ENCODE assay signal across 13 cellular contexts in the genomic region with DNA sequence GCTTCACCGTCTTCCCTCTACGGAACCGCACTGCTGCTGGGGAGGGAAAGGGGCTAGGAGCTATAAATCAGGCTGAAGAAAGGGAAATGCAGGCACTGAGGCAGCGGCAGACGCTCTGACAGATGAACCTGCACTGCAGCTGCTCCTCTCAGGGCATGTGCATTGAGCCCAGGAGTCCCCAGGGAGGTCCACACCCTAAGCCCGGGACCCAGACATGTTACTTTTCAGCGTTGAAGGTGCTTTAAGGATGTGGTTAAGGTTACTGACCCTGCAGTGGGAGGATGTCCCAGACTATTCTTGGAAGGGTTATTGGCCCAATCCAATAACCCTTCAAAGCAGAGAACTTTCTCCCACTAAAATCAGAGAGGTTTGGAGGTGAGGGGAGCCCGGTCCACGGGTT.
DNase-seq lines count a peak whose midpoint lies in the region; ATAC-seq lines count a peak whose summit lies in the region.
"Had no signal": no experiment of that assay in that cellular context is flagged by ENCODE, and none has a peak within 500 bp of the region (broad histone marks: within the 10 kb centered on the region; RNA-seq: fewer than 3 reads in every experiment).

No MANE protein-coding gene starts in this region.

- H3K4me3 Mint-ChIP-seq in activated naive CD8-positive, alpha-beta T cell treated with anti-CD3 and anti-CD28 coated beads for 36 hours, result no peak overlapping the region
- H3K4me3 Mint-ChIP-seq: activated naive CD8-positive, alpha-beta T cell treated with anti-CD3 and anti-CD28 coated beads, Interleukin-2, amount 50 U/mL, for 24 hours had no signal

- H3K9me3 Mint-ChIP-seq in activated naive CD8-positive, alpha-beta T cell treated with anti-CD3 and anti-CD28 coated beads for 36 hours, result no peaks in the 10 kb centered on the region
- H3K9me3 Mint-ChIP-seq: activated naive CD8-positive, alpha-beta T cell treated with anti-CD3 and anti-CD28 coated beads, Interleukin-2, amount 50 U/mL, for 24 hours had no signal

- no peaks in the 10 kb centered on the region for H3K4me1 Mint-ChIP-seq in activated naive CD8-positive, alpha-beta T cell treated with anti-CD3 and anti-CD28 coated beads for 36 hours

- no peaks in the 10 kb centered on the region for H3K36me3 Mint-ChIP-seq in activated naive CD8-positive, alpha-beta T cell treated with anti-CD3 and anti-CD28 coated beads for 36 hours

- peaks cover 24% of the 10 kb centered on the region for H3K27me3 Mint-ChIP-seq in activated naive CD8-positive, alpha-beta T cell treated with anti-CD3 and anti-CD28 coated beads for 36 hours

- no peak for DNase-seq in activated naive CD8-positive, alpha-beta T cell treated with anti-CD3 and anti-CD28 coated beads for 36 hours
- no peak for DNase-seq in activated CD4-positive, alpha-beta T cell treated with anti-CD3 and anti-CD28 coated beads, Interleukin-2, amount 50 U/mL, for 1 hour
- DNase-seq in activated CD4-positive, alpha-beta T cell treated with anti-CD3 and anti-CD28 coated beads for 1 hour, result no peak
- no peak for DNase-seq in HPDE6-E6E7 (ENCODE audit: extremely low spot score)
- DNase-seq: activated CD4-positive, alpha-beta T cell treated with anti-CD3 and anti-CD28 coated beads for 4 hours; activated naive CD8-positive, alpha-beta T cell treated with anti-CD3 and anti-CD28 coated beads, Interleukin-2, amount 50 U/mL, for 24 hours; midbrain; NCI-H226; SIG-M5 had no signal

- ATAC-seq in GM18502 (IDR thresholded peaks at IDR 0.05; ENCODE audit: poor library complexity, unreplicated experiment) (peak; percentile 78), GM21381 (IDR thresholded peaks at IDR 0.05; ENCODE audit: unreplicated experiment) (peak; percentile 80), HG03135 (IDR thresholded peaks at IDR 0.05; ENCODE audit: unreplicated experiment) (peak; percentile 65), esophagus mucosa (peak; percentile 45)
- ATAC-seq: activated naive CD8-positive, alpha-beta T cell treated with anti-CD3 and anti-CD28 coated beads, Interleukin-2, amount 50 U/mL, for 24 hours had no signal

- H3K27ac Mint-ChIP-seq in activated naive CD8-positive, alpha-beta T cell treated with anti-CD3 and anti-CD28 coated beads for 36 hours, result no peak overlapping the region
- H3K27ac Mint-ChIP-seq: activated naive CD8-positive, alpha-beta T cell treated with anti-CD3 and anti-CD28 coated beads, Interleukin-2, amount 50 U/mL, for 24 hours had no signal
